8 cellular contexts compared by ENCODE assay signal in the genomic region with DNA sequence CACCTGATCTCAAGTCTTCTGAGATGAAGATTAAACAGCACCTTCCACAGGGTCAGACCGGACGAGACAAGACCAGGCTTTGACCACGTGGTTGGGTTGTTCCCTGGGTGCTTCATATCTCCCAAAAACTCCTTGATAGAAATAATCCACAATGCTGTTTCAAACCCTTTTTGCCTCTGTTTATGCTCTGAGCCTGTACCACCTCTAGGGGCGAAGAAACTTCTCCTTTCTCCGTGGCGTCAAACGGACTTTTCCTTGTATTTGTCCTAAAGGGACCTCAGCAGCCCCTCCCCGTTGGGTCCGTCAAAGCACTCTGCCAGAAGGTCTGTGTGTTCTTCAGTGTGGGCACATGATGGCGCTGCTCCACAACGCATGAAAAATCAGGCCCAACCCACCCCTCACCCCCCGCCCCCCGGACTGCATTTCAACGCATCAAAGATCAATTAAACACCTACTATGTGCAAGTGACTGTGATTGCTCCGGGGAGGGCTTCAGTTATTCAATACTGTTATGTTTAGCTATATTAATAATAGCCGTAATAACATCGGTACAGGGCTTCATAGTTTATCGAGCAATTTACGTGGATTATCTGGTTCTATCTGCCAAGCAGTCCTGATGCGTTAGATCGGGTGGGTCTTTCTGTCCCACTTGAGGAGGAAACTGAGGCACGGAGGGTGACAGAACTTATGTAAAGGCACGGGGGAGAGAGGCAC. TPM values are rescaled to one million over a fixed set of nuclear protein-coding genes. Genes with fewer than 3 reads are reported as not detected.
A peak's percentile ranks its signal among the peaks of the same experiment; 100 is the strongest.
DNase-seq lines count a peak whose midpoint lies in the region; ATAC-seq and TF ChIP-seq lines count a peak whose summit lies in the region.

No MANE protein-coding gene starts in this region.

- peaks cover 1% of the 10 kb centered on the region for H3K4me1 Mint-ChIP-seq in endodermal cell

- no peak overlapping the region for H3K4me3 Mint-ChIP-seq in endodermal cell

- no peak overlapping the region for H3K27ac Mint-ChIP-seq in endodermal cell

- H3K4me1 ChIP-seq in endodermal cell (ENCODE audit: control insufficient read depth, insufficient read depth, low read length) (no peaks in the 10 kb centered on the region), mucosa of descending colon (ENCODE audit: low read depth) (no peaks in the 10 kb centered on the region)

- H3K27me3 Mint-ChIP-seq in endodermal cell (ENCODE audit: insufficient read depth): peaks cover 4% of the 10 kb centered on the region

- H3K4me3 ChIP-seq in endodermal cell (ENCODE audit: low read length): no peak overlapping the region
- no peak overlapping the region for H3K4me3 ChIP-seq in mucosa of descending colon

- DNase-seq in NCI-H1694 treated with DMSO at 0.1 percent for 48 hours (lab: John Stamatoyannopoulos, UW): peak; percentile 12
- no peak for DNase-seq in NCI-H1694 (lab: John Stamatoyannopoulos, UW)
- peak; percentile 52 for DNase-seq in M059J (ENCODE audit: low read depth)
- DNase-seq in SW480 (ENCODE audit: low spot score): peak; percentile 63
- peak; percentile 88 for DNase-seq in endodermal cell
- DNase-seq in mucosa of descending colon: peak in 1 of 3 donors; percentile 22
- DNase-seq in effector CD8-positive, alpha-beta T cell (lab: John Stamatoyannopoulos, UW): no peak

- peak; percentile 64 for ATAC-seq in mucosa of descending colon
- ATAC-seq in HG02840 (IDR thresholded peaks at IDR 0.05; ENCODE audit: low FRiP score, unreplicated experiment): no peak

- WGBS in endodermal cell (ENCODE audit: insufficient coverage in 1 of 2, insufficient read length in 1 of 2), 2 experiments: 41 to 53% methylated on average over 12 to 21 of the region's 23 CpGs

- peak; percentile 93 for TF ChIP-seq CTCF in endodermal cell (conservative IDR thresholded peaks at IDR 0.05)
- TF ChIP-seq CTCF in mucosa of descending colon (IDR thresholded peaks at IDR 0.05): no peak

- H3K9me3 ChIP-seq in endodermal cell (ENCODE audit: control insufficient read depth, low read length) (no peaks in the 10 kb centered on the region), mucosa of descending colon (no peaks in the 10 kb centered on the region)

- H3K27ac ChIP-seq in endodermal cell (ENCODE audit: low read depth, low read length): no peak overlapping the region

- H3K9me3 Mint-ChIP-seq in endodermal cell: no peaks in the 10 kb centered on the region

- no peak overlapping the region for H3K9ac ChIP-seq in endodermal cell (ENCODE audit: extremely low read depth, low read length, poor library complexity, severe bottlenecking)

- intact Hi-C loops in mucosa of descending colon (cut with DNase I, micrococcal nuclease): loop anchor here in 1 of 2 donors (10.0 kb wide), 2 partner anchors 229 to 309 kb away; a partner anchor contains a TSS

- H3K36me3 ChIP-seq in endodermal cell (ENCODE audit: control insufficient read depth, insufficient read depth, low read length) (no peaks in the 10 kb centered on the region), mucosa of descending colon (ENCODE audit: low read depth) (no peaks in the 10 kb centered on the region)

- H3K36me3 Mint-ChIP-seq in endodermal cell (ENCODE audit: low read depth): no peaks in the 10 kb centered on the region

- H3K27me3 ChIP-seq in endodermal cell (ENCODE audit: control insufficient read depth, insufficient read depth, low read length, poor library complexity, severe bottlenecking): no peaks in the 10 kb centered on the region

RNA-seq across cellular contexts. Expression of a gene that starts 17.3 kb away (rescaled TPM):
- 283 and 399 TPM in 2 replicates for total RNA-seq in M059J (2014; rRNA removed; shearing (Covaris generic))
- total RNA-seq in endodermal cell: 100 to 1,000 TPM; 157 to 196 TPM
- polyA plus RNA-seq in endodermal cell (2013, experiment 1 of 2): 158 TPM
- 164 TPM for polyA plus RNA-seq in endodermal cell (2013, experiment 2 of 2)
- total RNA-seq in mucosa of descending colon: 100 to 1,000 TPM; 135 to 145 (median 142) TPM

RNA-seq across cellular contexts. Expression of a gene that starts 39.4 kb away (rescaled TPM):
- total RNA-seq in M059J (2014; rRNA removed; shearing (Covaris generic)): 18.0 and 19.6 TPM in 2 replicates
- total RNA-seq in endodermal cell (10 to 100 TPM; 28.3 to 33.3 TPM), mucosa of descending colon (1 to 10 TPM; 2.8 to 8.6 (median 6.4) TPM)
- polyA plus RNA-seq in endodermal cell (2013, experiment 1 of 2): 18.0 TPM
- polyA plus RNA-seq in endodermal cell (2013, experiment 2 of 2): 17.1 TPM

Comparison
In these comparisons a context has a peak if more than half of its experiments do, and no peak if none do; other contexts are left out.
1. DNase-seq: peak in NCI-H1694 treated with DMSO at 0.1 percent for 48 hours (single experiment), M059J (single experiment), SW480 (single experiment) and endodermal cell (single experiment); none in NCI-H1694 (single experiment) and effector CD8-positive, alpha-beta T cell (single experiment).